8 cellular contexts compared by ENCODE assay signal in the genomic region with DNA sequence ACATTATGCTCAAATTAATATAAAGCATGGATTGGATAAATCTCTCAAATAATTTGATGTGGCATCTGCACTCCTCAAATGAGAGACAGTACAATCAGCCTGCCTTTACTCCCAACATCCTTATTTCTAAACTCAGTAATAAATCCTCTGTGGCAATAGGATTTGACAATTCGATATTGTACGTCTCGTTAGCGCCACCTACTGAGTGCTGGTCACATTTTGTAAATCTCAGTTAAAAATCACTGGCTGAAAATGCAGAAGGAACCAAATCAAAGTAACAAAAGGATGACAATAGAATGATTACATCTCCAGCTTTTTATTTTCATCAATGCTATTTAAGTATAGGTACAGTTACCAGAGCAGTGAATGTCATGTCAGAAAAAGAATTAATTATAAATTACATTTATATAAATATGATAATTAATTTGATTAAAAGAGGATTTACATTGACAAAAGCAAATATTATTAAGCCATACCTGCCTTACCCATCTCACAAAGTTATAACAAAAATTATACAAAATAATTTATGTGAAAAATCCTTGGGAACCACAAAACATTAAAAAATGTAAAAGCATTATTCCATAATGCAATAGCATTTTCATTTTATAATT. TPM values are rescaled to one million over a fixed set of nuclear protein-coding genes. Genes with fewer than 3 reads are reported as not detected.
DNase-seq lines count a peak whose midpoint lies in the region; ATAC-seq and TF ChIP-seq lines count a peak whose summit lies in the region.

No MANE protein-coding gene starts in this region.

- intact Hi-C loops in activated naive CD4-positive, alpha-beta T cell treated with anti-CD3 and anti-CD28 coated beads for 36 hours (cut with micrococcal nuclease) = loop anchor here (1.0 to 2.0 kb wide), 3 partner anchors 123 to 518 kb away; no protein-coding TSS in a partner anchor
- intact Hi-C loops in aorta (cut with DNase I) = loop anchor here (5.0 to 10.0 kb wide), 3 partner anchors 125 to 438 kb away; no protein-coding TSS in a partner anchor

- H3K27ac Mint-ChIP-seq in activated naive CD4-positive, alpha-beta T cell treated with anti-CD3 and anti-CD28 coated beads for 36 hours = no peak overlapping the region
- H3K27ac Mint-ChIP-seq in glutamatergic neuron (ENCODE audit: unreplicated experiment) = no peak overlapping the region
- no peak overlapping the region for H3K27ac Mint-ChIP-seq in progenitor cell of endocrine pancreas

- no peaks in the 10 kb centered on the region for H3K9me3 Mint-ChIP-seq in activated naive CD4-positive, alpha-beta T cell treated with anti-CD3 and anti-CD28 coated beads for 36 hours
- no peaks in the 10 kb centered on the region for H3K9me3 Mint-ChIP-seq in glutamatergic neuron (ENCODE audit: unreplicated experiment)
- no peaks in the 10 kb centered on the region for H3K9me3 Mint-ChIP-seq in progenitor cell of endocrine pancreas (ENCODE audit: low read depth)

- CTCF ChIA-PET in activated naive CD4-positive, alpha-beta T cell treated with anti-CD3 and anti-CD28 coated beads for 36 hours (lab: Charles Lee) = interaction anchor here (0.6 to 4.2 kb wide), 10 partner anchors 9 to 1105 kb away, joined by 3 to 63 read pairs (median 4); no protein-coding TSS in a partner anchor

- peak; percentile 71 for DNase-seq in AG08395 (ENCODE audit: low spot score)
- DNase-seq in M059J (ENCODE audit: low read depth) = peak; percentile 78
- peak; percentile 80 for DNase-seq in SK-MEL-5 (ENCODE audit: low read depth, low spot score)
- peak; percentile 88 for DNase-seq in activated naive CD4-positive, alpha-beta T cell treated with anti-CD3 and anti-CD28 coated beads for 36 hours
- DNase-seq in glutamatergic neuron = peak; percentile 80
- peak; percentile 52 for DNase-seq in progenitor cell of endocrine pancreas (ENCODE audit: low spot score, unreplicated experiment)
- peak; percentile 75 to 83 for DNase-seq in aorta

- no peaks in the 10 kb centered on the region for H3K36me3 ChIP-seq in aorta (ENCODE audit: control insufficient read depth in 1 of 2, insufficient read depth in 2 of 2, low read length in 1 of 2)

- H3K4me3 Mint-ChIP-seq in activated naive CD4-positive, alpha-beta T cell treated with anti-CD3 and anti-CD28 coated beads for 36 hours = no peak overlapping the region
- H3K4me3 Mint-ChIP-seq in glutamatergic neuron (ENCODE audit: unreplicated experiment) = no peak overlapping the region
- no peak overlapping the region for H3K4me3 Mint-ChIP-seq in progenitor cell of endocrine pancreas (ENCODE audit: low read depth)

- no peak overlapping the region for H3K27ac ChIP-seq in aorta (ENCODE audit: low read depth in 1 of 2, low read length in 2 of 2)

- ATAC-seq in GM18867 (IDR thresholded peaks at IDR 0.05; ENCODE audit: unreplicated experiment) (peak; percentile 66), aorta (ENCODE audit: low FRiP score) (no peak)

- in situ Hi-C loops in SK-MEL-5 (cut with HindIII; ENCODE audit: low pct_unique_long_range_greater_than_20kb, low sequenced_read_pairs) = no loop called here

- no peaks in the 10 kb centered on the region for H3K4me1 ChIP-seq in aorta (ENCODE audit: control insufficient read depth in 1 of 2, insufficient read depth in 2 of 2, low read length in 2 of 2)

- H3K9me3 ChIP-seq in aorta (ENCODE audit: control insufficient read depth, low read length) = no peaks in the 10 kb centered on the region

- no peak overlapping the region for H3K4me3 ChIP-seq in aorta (ENCODE audit: low read length in 2 of 2)

- H3K27me3 ChIP-seq in aorta (ENCODE audit: control insufficient read depth in 1 of 2, insufficient read depth in 2 of 2, low read length in 1 of 2) = no peaks in the 10 kb centered on the region

- WGBS in aorta, 2 donors = 0 to 1% methylated on average over 4 of the region's 4 CpGs

- TF ChIP-seq CTCF in glutamatergic neuron (IDR thresholded peaks at IDR 0.05; ENCODE audit: partially characterized antibody, unreplicated experiment) (peak; percentile 75), progenitor cell of endocrine pancreas (IDR thresholded peaks at IDR 0.05; ENCODE audit: unreplicated experiment) (peak; percentile 85)

- H3K4me1 Mint-ChIP-seq in activated naive CD4-positive, alpha-beta T cell treated with anti-CD3 and anti-CD28 coated beads for 36 hours (ENCODE audit: low read depth) = no peaks in the 10 kb centered on the region
- no peaks in the 10 kb centered on the region for H3K4me1 Mint-ChIP-seq in glutamatergic neuron (ENCODE audit: low read depth, unreplicated experiment)
- no peaks in the 10 kb centered on the region for H3K4me1 Mint-ChIP-seq in progenitor cell of endocrine pancreas (ENCODE audit: low read depth)

- peaks cover 3% of the 10 kb centered on the region for H3K27me3 Mint-ChIP-seq in activated naive CD4-positive, alpha-beta T cell treated with anti-CD3 and anti-CD28 coated beads for 36 hours (ENCODE audit: low read depth)
- H3K27me3 Mint-ChIP-seq in glutamatergic neuron (ENCODE audit: unreplicated experiment) (no peaks in the 10 kb centered on the region), progenitor cell of endocrine pancreas (no peaks in the 10 kb centered on the region)

- no peaks in the 10 kb centered on the region for H3K36me3 Mint-ChIP-seq in activated naive CD4-positive, alpha-beta T cell treated with anti-CD3 and anti-CD28 coated beads for 36 hours (ENCODE audit: low read depth)
- H3K36me3 Mint-ChIP-seq in glutamatergic neuron (ENCODE audit: unreplicated experiment) = no peaks in the 10 kb centered on the region
- H3K36me3 Mint-ChIP-seq in progenitor cell of endocrine pancreas (ENCODE audit: insufficient read depth) = no peaks in the 10 kb centered on the region

RNA-seq across cellular contexts. Expression of a gene that starts 20.2 kb away (rescaled TPM):
- not detected in 2 replicates for total RNA-seq in M059J (2014; rRNA removed; shearing (Covaris generic))
- not detected in 2 replicates for total RNA-seq in SK-MEL-5 (2014; rRNA removed; shearing (Covaris generic))
- polyA plus RNA-seq in SK-MEL-5 (2015; cell fraction: cytosol; rRNA removed) = not detected in 2 replicates
- not detected in 2 replicates for polyA plus RNA-seq in SK-MEL-5 (2015; cell fraction: nucleus; rRNA removed)
- total RNA-seq in activated naive CD4-positive, alpha-beta T cell treated with anti-CD3 and anti-CD28 coated beads for 36 hours = not detected
- total RNA-seq in glutamatergic neuron (ENCODE audit: unreplicated experiment) = not detected
- not detected in 2 replicates for total RNA-seq in progenitor cell of endocrine pancreas
- total RNA-seq in aorta = not detected
- polyA plus RNA-seq in aorta = not detected

RNA-seq across cellular contexts. Expression of a gene that starts 34.4 kb away (rescaled TPM):
- total RNA-seq in M059J (2014; rRNA removed; shearing (Covaris generic)) = 0.30 TPM in 1 of 2 replicates, not detected in the other
- total RNA-seq in SK-MEL-5 (2014; rRNA removed; shearing (Covaris generic)) = not detected in 2 replicates
- not detected in 2 replicates for polyA plus RNA-seq in SK-MEL-5 (2015; cell fraction: cytosol; rRNA removed)
- not detected in 2 replicates for polyA plus RNA-seq in SK-MEL-5 (2015; cell fraction: nucleus; rRNA removed)
- not detected for total RNA-seq in activated naive CD4-positive, alpha-beta T cell treated with anti-CD3 and anti-CD28 coated beads for 36 hours
- total RNA-seq in glutamatergic neuron (ENCODE audit: unreplicated experiment) (not detected), progenitor cell of endocrine pancreas (0.74 TPM in 1 of 2 replicates, not detected in the other), aorta (under 1 TPM in 1 of 2 donors, not detected in 1; 0.45 TPM)
- not detected for polyA plus RNA-seq in aorta

RNA-seq across cellular contexts. Expression of a gene that starts 34.5 kb away (rescaled TPM):
- total RNA-seq in M059J (2014; rRNA removed; shearing (Covaris generic)) = 133 and 178 TPM in 2 replicates
- total RNA-seq in SK-MEL-5 (2014; rRNA removed; shearing (Covaris generic)) = 59.7 and 71.3 TPM in 2 replicates
- 47.2 and 59.9 TPM in 2 replicates for polyA plus RNA-seq in SK-MEL-5 (2015; cell fraction: cytosol; rRNA removed)
- 17.4 and 27.5 TPM in 2 replicates for polyA plus RNA-seq in SK-MEL-5 (2015; cell fraction: nucleus; rRNA removed)
- total RNA-seq in activated naive CD4-positive, alpha-beta T cell treated with anti-CD3 and anti-CD28 coated beads for 36 hours = 10 to 100 TPM; 54.7 to 57.3 TPM
- total RNA-seq in glutamatergic neuron (ENCODE audit: unreplicated experiment) (34.0 TPM), progenitor cell of endocrine pancreas (49.6 and 52.5 TPM in 2 replicates), aorta (10 to 100 TPM; 26.7 to 29.9 TPM)
- polyA plus RNA-seq in aorta = 10 to 100 TPM; 20.1 to 24.7 TPM
